Comparison of ENCODE assay signal across 1 cellular context in the genomic region with DNA sequence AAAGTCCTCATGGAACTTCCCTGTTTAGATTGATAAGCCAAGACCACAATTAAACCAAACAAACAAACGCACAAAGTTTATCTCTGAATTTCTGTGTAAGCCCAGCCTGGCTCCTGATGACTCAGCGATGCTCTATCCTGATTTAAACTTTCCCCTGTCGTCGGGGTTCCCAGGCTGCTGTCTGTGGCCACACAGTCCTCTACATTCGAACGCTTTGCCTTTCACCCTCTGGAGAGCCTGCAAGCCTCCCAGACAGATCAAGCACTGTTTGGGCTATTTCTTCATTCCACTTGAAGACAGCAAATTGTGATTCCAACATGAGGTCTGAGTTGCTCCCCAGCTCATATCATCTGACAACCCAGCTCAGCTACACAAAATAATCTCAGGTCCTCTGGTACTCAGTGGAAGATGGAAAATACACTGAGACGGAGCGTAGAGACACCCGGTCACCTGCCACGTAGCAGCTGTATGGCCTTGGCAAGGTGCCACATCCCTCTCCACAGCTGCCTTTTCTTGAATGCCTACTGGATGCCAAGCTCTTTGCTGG.
TF ChIP-seq lines count a peak whose summit lies in the region.

No MANE protein-coding gene starts in this region.

TF ChIP-seq in GM23338, 12 proteins besides CTCF, POLR2A, EP300 and RAD21 (continued from another document):
- no peak for TF ChIP-seq CREB1 (CRISPR knock-in tag; IDR thresholded peaks at IDR 0.05; ENCODE audit: low read depth)
- no peak for TF ChIP-seq ZNF114 (CRISPR knock-in tag; IDR thresholded peaks at IDR 0.05)
